8 cellular contexts compared by ENCODE assay signal in the genomic region with DNA sequence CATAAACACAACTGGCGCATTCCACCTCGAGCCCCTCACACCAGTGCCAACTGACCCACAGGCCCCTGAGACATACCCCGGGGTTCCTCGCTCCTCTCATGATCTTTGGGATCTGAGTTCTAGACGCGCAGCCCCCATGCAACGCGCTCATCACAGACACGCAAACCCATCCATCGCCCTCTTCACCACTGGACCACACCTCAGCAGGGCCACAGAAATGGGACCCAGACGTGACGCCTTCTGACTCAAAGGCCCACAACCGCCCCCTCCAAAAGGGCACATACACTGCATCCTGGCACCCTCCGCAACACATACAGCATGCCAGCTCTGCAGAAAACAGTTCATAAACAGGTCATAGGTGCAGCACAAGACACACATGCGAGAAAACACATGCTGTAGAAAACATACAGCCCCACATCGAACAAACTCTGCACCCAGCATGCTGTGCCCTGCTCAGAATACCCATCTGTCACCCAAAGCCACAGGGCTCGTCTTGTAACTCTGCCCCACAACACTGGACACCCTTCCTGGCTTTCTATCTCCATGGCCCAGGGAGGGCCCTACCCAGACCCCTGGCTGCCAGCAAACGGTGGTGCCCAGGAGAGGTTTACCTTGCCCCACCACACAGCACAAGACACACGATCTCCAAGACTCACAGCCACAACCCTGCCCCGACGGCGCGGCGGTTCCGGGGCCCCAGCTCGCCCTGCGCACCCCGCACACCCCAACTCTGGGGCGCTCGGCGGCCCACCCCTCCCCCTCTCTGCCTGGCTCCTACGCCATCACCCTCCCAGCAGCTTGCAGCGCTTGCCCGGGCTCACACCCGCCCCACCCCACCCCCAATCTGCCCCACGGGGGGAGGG. TPM values are rescaled to one million over a fixed set of nuclear protein-coding genes. Genes with fewer than 3 reads are reported as not detected.
DNase-seq lines count a peak whose midpoint lies in the region; ATAC-seq and TF ChIP-seq lines count a peak whose summit lies in the region.

No MANE protein-coding gene starts in this region.

- H3K4me2 ChIP-seq in BLaER1 (peak overlapping the region; percentile 80), KMS-11 (no peak overlapping the region; the same call in 1 of the 2 replicates)

- H3K4me3 ChIP-seq in BLaER1 = peak overlapping the region; percentile 96
- no peak overlapping the region for H3K4me3 ChIP-seq in KMS-11 (IDR thresholded peaks at IDR 0.05; ENCODE audit: insufficient read depth, low read depth, low read length)
- peak overlapping the region; percentile 70 for H3K4me3 ChIP-seq in lung

- peaks cover 22% of the 10 kb centered on the region; the same call in 1 of the 2 replicates for H3K36me3 ChIP-seq in BLaER1
- H3K36me3 ChIP-seq in KMS-11 (ENCODE audit: insufficient read depth) = no peaks in the 10 kb centered on the region
- H3K36me3 ChIP-seq in lung (ENCODE audit: control insufficient read depth in 2 of 2, insufficient read depth in 2 of 2, low read length in 2 of 2) = no peaks in the 10 kb centered on the region

- peak; percentile 6 for ATAC-seq in lung (ENCODE audit: insufficient read depth, low FRiP score)
- ATAC-seq in GM21390 (IDR thresholded peaks at IDR 0.05; ENCODE audit: unreplicated experiment) = no peak

- H3K27me3 Mint-ChIP-seq in activated CD4-positive, alpha-beta memory T cell treated with anti-CD3 and anti-CD28 coated beads, Interleukin-2, amount 10 ng/mL, durations not matched to agents 7 days and 5 days = no peaks in the 10 kb centered on the region

- H3K9me3 ChIP-seq in BLaER1 (no peaks in the 10 kb centered on the region), lung (ENCODE audit: control insufficient read depth in 2 of 2, insufficient read depth in 1 of 2, low read length in 1 of 2) (no peaks in the 10 kb centered on the region)

- POLR2A ChIA-PET in activated CD4-positive, alpha-beta memory T cell treated with anti-CD3 and anti-CD28 coated beads, Interleukin-2, amount 10 ng/mL, durations not matched to agents 7 days and 5 days (lab: Charles Lee) = interaction anchor here (0.6 to 13.0 kb wide), 14 partner anchors 9 to 208 kb away, joined by 3 to 232 read pairs (median 6); a partner anchor contains a TSS

- peak; percentile 71 for DNase-seq in activated CD4-positive, alpha-beta memory T cell treated with anti-CD3 and anti-CD28 coated beads, Interleukin-2, amount 10 ng/mL, durations not matched to agents 7 days and 5 days
- peak; percentile 68 for DNase-seq in effector CD4-positive, alpha-beta T cell
- DNase-seq in lung (ENCODE audit: low spot score) = peak; percentile 52
- DNase-seq in stimulated activated CD8-positive, alpha-beta memory T cell treated with anti-CD3 and anti-CD28 coated beads, Interleukin-15, amount 100 ng/mL, for 24 hours (ENCODE audit: low read depth) = peak; percentile 33
- no peak for DNase-seq in NCI-H2227 (lab: John Stamatoyannopoulos, UW; ENCODE audit: unreplicated experiment)

- H3K9ac ChIP-seq in BLaER1 (peak overlapping the region; percentile 95), KMS-11 (peak overlapping the region; percentile 64; the same call in 1 of the 2 replicates)

- H3K4me1 Mint-ChIP-seq in activated CD4-positive, alpha-beta memory T cell treated with anti-CD3 and anti-CD28 coated beads, Interleukin-2, amount 10 ng/mL, durations not matched to agents 7 days and 5 days = peaks cover 59% of the 10 kb centered on the region

- H4K20me1 ChIP-seq in BLaER1 (peaks cover 52% of the 10 kb centered on the region), KMS-11 (ENCODE audit: insufficient read depth) (no peaks in the 10 kb centered on the region)

- no peaks in the 10 kb centered on the region for H3K27me3 ChIP-seq in BLaER1
- no peaks in the 10 kb centered on the region for H3K27me3 ChIP-seq in KMS-11 (ENCODE audit: insufficient read depth, low read depth)
- no peaks in the 10 kb centered on the region for H3K27me3 ChIP-seq in lung (ENCODE audit: control insufficient read depth, insufficient read depth)

- WGBS in lung, 2 donors = 14 to 25% methylated on average over 36 of the region's 36 CpGs

- no peaks in the 10 kb centered on the region for H3K9me3 Mint-ChIP-seq in activated CD4-positive, alpha-beta memory T cell treated with anti-CD3 and anti-CD28 coated beads, Interleukin-2, amount 10 ng/mL, durations not matched to agents 7 days and 5 days

- CTCF ChIA-PET in activated CD4-positive, alpha-beta memory T cell treated with anti-CD3 and anti-CD28 coated beads, Interleukin-2, amount 10 ng/mL, durations not matched to agents 7 days and 5 days (lab: Charles Lee) = interaction anchor here (0.6 to 2.7 kb wide), 6 partner anchors 35 to 122 kb away, joined by 3 to 14 read pairs (median 5); a partner anchor contains a TSS

- H3K36me3 Mint-ChIP-seq in activated CD4-positive, alpha-beta memory T cell treated with anti-CD3 and anti-CD28 coated beads, Interleukin-2, amount 10 ng/mL, durations not matched to agents 7 days and 5 days (ENCODE audit: low read depth) = peaks cover 9% of the 10 kb centered on the region

- H3K4me1 ChIP-seq in BLaER1 = peaks cover 67% of the 10 kb centered on the region
- H3K4me1 ChIP-seq in KMS-11 (ENCODE audit: low read depth, poor library complexity, severe bottlenecking) = no peaks in the 10 kb centered on the region
- H3K4me1 ChIP-seq in lung (ENCODE audit: control insufficient read depth in 2 of 2, insufficient read depth in 2 of 2, low read length in 2 of 2) = peaks cover 12 to 41% of the 10 kb centered on the region in 2 donors

- no peak overlapping the region for H2AFZ ChIP-seq in KMS-11 (ENCODE audit: low read depth)

- peak overlapping the region; percentile 83 for H3K27ac Mint-ChIP-seq in activated CD4-positive, alpha-beta memory T cell treated with anti-CD3 and anti-CD28 coated beads, Interleukin-2, amount 10 ng/mL, durations not matched to agents 7 days and 5 days

- TF ChIP-seq CTCF in KMS-11 (conservative IDR thresholded peaks at IDR 0.05; ENCODE audit: low read depth, low read length) = no peak
- TF ChIP-seq CTCF in lung (IDR thresholded peaks at IDR 0.05; ENCODE audit: control extremely low read depth, extremely low read depth) = no peak

- peak overlapping the region; percentile 86 for H3K4me3 Mint-ChIP-seq in activated CD4-positive, alpha-beta memory T cell treated with anti-CD3 and anti-CD28 coated beads, Interleukin-2, amount 10 ng/mL, durations not matched to agents 7 days and 5 days

- peak overlapping the region; percentile 98 for H3K27ac ChIP-seq in BLaER1
- H3K27ac ChIP-seq in KMS-11 = no peak overlapping the region
- H3K27ac ChIP-seq in lung (ENCODE audit: low read depth in 1 of 2, low read length in 1 of 2) = peak overlapping the region; percentile 98 to 99

- H3K79me2 ChIP-seq in KMS-11 (ENCODE audit: insufficient read depth, low read depth) = no peaks in the 10 kb centered on the region

RNA-seq across cellular contexts. Expression of a gene that starts 0.9 kb away (rescaled TPM):
- total RNA-seq in activated CD4-positive, alpha-beta memory T cell treated with anti-CD3 and anti-CD28 coated beads, Interleukin-2, amount 10 ng/mL, durations not matched to agents 7 days and 5 days = 10 to 100 TPM; 27.4 to 27.9 TPM
- total RNA-seq in lung = 10 to 100 TPM; 40.4 to 56.4 TPM
- 10 to 100 TPM; 20.1 to 26.5 TPM for polyA plus RNA-seq in lung

RNA-seq across cellular contexts. Expression of a gene that starts 2.7 kb away (rescaled TPM):
- total RNA-seq in activated CD4-positive, alpha-beta memory T cell treated with anti-CD3 and anti-CD28 coated beads, Interleukin-2, amount 10 ng/mL, durations not matched to agents 7 days and 5 days = not detected
- not detected for total RNA-seq in lung
- polyA plus RNA-seq in lung = not detected

RNA-seq across cellular contexts. Expression of a gene that starts 5.7 kb away (rescaled TPM):
- total RNA-seq in activated CD4-positive, alpha-beta memory T cell treated with anti-CD3 and anti-CD28 coated beads, Interleukin-2, amount 10 ng/mL, durations not matched to agents 7 days and 5 days = 100 to 1,000 TPM; 169 to 172 TPM
- 100 to 1,000 TPM; 113 to 129 TPM for total RNA-seq in lung
- polyA plus RNA-seq in lung = 10 to 100 TPM; 37.8 to 40.9 TPM

RNA-seq across cellular contexts. Expression of a gene that starts 33.6 kb away (rescaled TPM):
- 10 to 100 TPM; 13.0 to 14.6 TPM for total RNA-seq in activated CD4-positive, alpha-beta memory T cell treated with anti-CD3 and anti-CD28 coated beads, Interleukin-2, amount 10 ng/mL, durations not matched to agents 7 days and 5 days
- total RNA-seq in lung = 10 to 100 TPM; 10.5 to 10.7 TPM
- polyA plus RNA-seq in lung = 10 to 100 TPM in 1 of 2 donors, 1 to 10 TPM in 1; 7.0 to 11.9 TPM

RNA-seq across cellular contexts. Expression of a gene that starts 39.2 kb away (rescaled TPM):
- 10 to 100 TPM in 1 of 2 experiments, 1 to 10 TPM in 1; 8.9 to 10.8 TPM for total RNA-seq in activated CD4-positive, alpha-beta memory T cell treated with anti-CD3 and anti-CD28 coated beads, Interleukin-2, amount 10 ng/mL, durations not matched to agents 7 days and 5 days
- total RNA-seq in lung = 1 to 10 TPM in 1 of 2 donors, under 1 TPM in 1; 0.52 to 3.5 TPM
- under 1 TPM; 0.47 to 0.79 TPM for polyA plus RNA-seq in lung
